8 cellular contexts compared by ENCODE assay signal in the genomic region with DNA sequence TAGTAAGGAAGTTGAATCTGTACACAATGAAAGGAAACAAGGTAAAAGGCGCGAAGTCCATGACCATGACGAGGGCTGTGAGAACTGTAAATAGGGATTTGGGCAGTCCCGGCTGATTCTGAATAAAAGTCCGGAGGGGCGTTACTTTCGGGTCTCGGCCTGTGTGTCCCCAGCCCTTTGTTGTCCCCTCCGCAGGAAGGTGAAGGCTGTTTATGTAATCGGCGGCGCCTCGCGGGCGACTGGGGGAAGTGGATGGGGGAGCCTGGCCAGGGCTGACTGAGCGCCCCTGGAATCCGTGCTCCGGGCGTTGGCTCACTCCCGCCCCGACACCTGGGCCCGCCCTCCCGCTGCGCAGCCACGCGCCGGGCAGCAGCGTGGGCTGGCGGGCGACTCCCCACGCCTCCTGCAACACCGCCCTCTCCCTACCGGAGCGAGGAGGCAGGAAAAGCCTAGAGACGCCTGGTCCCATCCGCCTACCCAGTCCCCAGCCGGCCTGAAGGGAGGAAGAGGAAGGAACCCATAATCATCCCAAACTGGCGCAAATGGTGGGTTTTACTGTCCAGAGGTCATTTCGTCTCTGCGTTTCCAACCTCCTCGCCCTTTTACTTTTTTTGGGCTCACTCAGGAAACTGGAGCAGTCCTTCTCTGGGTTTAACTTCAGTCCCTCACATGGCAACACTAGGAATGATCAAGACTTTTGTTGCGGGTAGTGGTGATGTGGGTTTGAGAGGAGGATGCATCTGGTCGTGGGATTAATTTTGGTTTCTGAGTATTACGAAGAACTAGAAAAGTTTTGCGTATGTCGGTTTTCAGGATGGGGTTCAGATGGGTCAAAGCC. TPM values are rescaled to one million over a fixed set of nuclear protein-coding genes. Genes with fewer than 3 reads are reported as not detected.
DNase-seq lines count a peak whose midpoint lies in the region; ATAC-seq, FAIRE-seq and TF ChIP-seq lines count a peak whose summit lies in the region.

No MANE protein-coding gene starts in this region.

- 0 out of 3 replicates have a peak, but pooled peaks have one; percentile 2 for ATAC-seq in GM12878

- no peaks in the 10 kb centered on the region for H3K9me3 ChIP-seq in Caco-2
- no peaks in the 10 kb centered on the region for H3K9me3 ChIP-seq in GM12878 (replicated peaks; ENCODE audit: control insufficient read depth, insufficient read depth, low read length)
- no peaks in the 10 kb centered on the region for H3K9me3 ChIP-seq in stomach

- POLR2A ChIA-PET in Caco-2 (lab: Charles Lee) (interaction anchor here (1.6 kb wide), 1 partner anchor 40 kb away, joined by 8 read pairs; the partner anchor contains the start of gene POLR1H), GM12878 (lab: Charles Lee) (interaction anchor here (1.6 kb wide), 1 partner anchor 24 kb away, joined by 4 read pairs; no protein-coding TSS in a partner anchor)

- H3K4me1 ChIP-seq in Caco-2 (peaks cover 39% of the 10 kb centered on the region), GM12878 (ENCODE audit: control insufficient read depth, insufficient read depth, low read length) (peaks cover 19% of the 10 kb centered on the region), stomach (peaks cover 30 to 56% (median 38%) of the 10 kb centered on the region in 4 donors)

- TF ChIP-seq CTCF in Caco-2 (IDR thresholded peaks at IDR 0.05; ENCODE audit: insufficient read depth in 1 of 2, low read depth in 1 of 2, low read length in 1 of 2, severe bottlenecking in 1 of 2, unreplicated experiment in 1 of 2) = no peak
- no peak for TF ChIP-seq CTCF in GM12878 (IDR thresholded peaks at IDR 0.05 in 2 of 3, conservative IDR thresholded peaks at IDR 0.05 in 1 of 3; ENCODE audit: control insufficient read depth in 2 of 3, extremely low read depth in 1 of 3, insufficient read depth in 1 of 3, low read depth in 3 of 3, low read length in 3 of 3)
- peak in 1 of 7 experiments; percentile 14 for TF ChIP-seq CTCF in stomach (IDR thresholded peaks at IDR 0.05)

- FAIRE-seq in GM12878 (lab: Jason Lieb, UNC) = peak; percentile 61

- SMC1A ChIA-PET in GM12878 (lab: Charles Lee; ENCODE audit: uncharacterized antibody, unreplicated experiment) = interaction anchor here (16.6 kb wide), 1 partner anchor 30 kb away, joined by 647 read pairs; the partner anchor contains the start of gene TRIM40

- H3K9me3 Mint-ChIP-seq in Caco-2 (ENCODE audit: unreplicated experiment) = no peaks in the 10 kb centered on the region

- no peaks in the 10 kb centered on the region for H3K79me2 ChIP-seq in GM12878 (ENCODE audit: control insufficient read depth, insufficient read depth, low read length)

- TF ChIP-seq POLR2A in GM12878 (IDR thresholded peaks at IDR 0.05; ENCODE audit: low read depth, low read length) = no peak
- no peak for TF ChIP-seq POLR2A in stomach (IDR thresholded peaks at IDR 0.05)

- peak; percentile 71 to 74 for DNase-seq in Caco-2
- peak; percentile 54 for DNase-seq in MV-4-11 (lab: John Stamatoyannopoulos, UW)
- no peak for DNase-seq in GM12878 (ENCODE audit: low read depth, low spot score)
- peak; percentile 48 for DNase-seq in left kidney (ENCODE audit: low read depth, low spot score)
- peak; percentile 76 for DNase-seq in stomach
- no peak for DNase-seq in HuH-7 (ENCODE audit: low spot score)
- DNase-seq in NCI-H510A treated with DMSO at 0.1 percent for 48 hours (lab: John Stamatoyannopoulos, UW) = no peak
- DNase-seq in NCI-H2196 treated with DMSO at 0.1 percent for 48 hours (lab: John Stamatoyannopoulos, UW; ENCODE audit: unreplicated experiment) = no peak

- H3K27me3 ChIP-seq in Caco-2 (replicated peaks; ENCODE audit: control insufficient read depth, insufficient read depth, low read length) (no peaks in the 10 kb centered on the region), GM12878 (replicated peaks in 1 of 2; ENCODE audit: control insufficient read depth in 2 of 2, insufficient read depth in 2 of 2, low read length in 1 of 2) (peaks cover 12 to 27% of the 10 kb centered on the region in 2 experiments), stomach (peaks cover 1 to 81% (median 13%) of the 10 kb centered on the region in 3 donors)

- no peak overlapping the region for H3K9ac ChIP-seq in GM12878 (ENCODE audit: control insufficient read depth, insufficient read depth, low read length)

- peak overlapping the region; percentile 72 for H3K4me2 ChIP-seq in GM12878 (ENCODE audit: control insufficient read depth, insufficient read depth)

- H3K27me3 Mint-ChIP-seq in Caco-2 (ENCODE audit: insufficient read depth, unreplicated experiment) = no peaks in the 10 kb centered on the region

- no TSS peak for BruUV-seq in Caco-2 (replicated peaks; lab: Mats Ljungman, UMichigan)
- BruUV-seq in GM12878 (replicated peaks; lab: Mats Ljungman, UMichigan) = no TSS peak

- intact Hi-C loops in Caco-2 (cut with micrococcal nuclease; ENCODE audit: unreplicated experiment) = loop anchor here (2.0 kb wide), 1 partner anchor 34 kb away; the partner anchor contains the start of gene PPP1R11
- intact Hi-C loops in GM12878 (cut with micrococcal nuclease; ENCODE audit: unreplicated experiment) = no loop called here
- intact Hi-C loops in stomach (cut with DNase I; ENCODE audit: low total_unique reads) = no loop called here

- RAD21 ChIA-PET in GM12878 (lab: Charles Lee; ENCODE audit: unreplicated experiment) = interaction anchor here (1.3 to 9.0 kb wide), 5 partner anchors 25 to 132 kb away, joined by 3 to 333 read pairs (median 38); partner anchors contain the start of genes PPP1R11 and TRIM40

- WGBS in GM12878 (ENCODE audit: insufficient coverage, insufficient replicate concordance, low lambda C conversion rate, missing lambda C conversion rate) = under 1% methylated on average over 39 of the region's 46 CpGs
- WGBS in stomach, 5 donors = 1 to 3% (median 2%) methylated on average over 32 to 46 of the region's 46 CpGs

- H2AFZ ChIP-seq in GM12878 (ENCODE audit: control insufficient read depth, low read depth, low read length) = no peak overlapping the region

- H3K36me3 ChIP-seq in Caco-2 (ENCODE audit: control insufficient read depth, insufficient read depth, low read length) (no peaks in the 10 kb centered on the region), GM12878 (ENCODE audit: control insufficient read depth in 2 of 2, insufficient read depth in 2 of 2, low read length in 1 of 2) (no peaks in the 10 kb centered on the region), stomach (no peaks in the 10 kb centered on the region)

- in situ Hi-C loops in GM12878 (cut with MboI) = no loop called here

- TF ChIP-seq EP300 in GM12878 (IDR thresholded peaks at IDR 0.05; ENCODE audit: borderline replicate concordance in 1 of 2, control insufficient read depth in 1 of 2, low read depth in 2 of 2, low read length in 2 of 2) (no peak), stomach (IDR thresholded peaks at IDR 0.05) (no peak)

- no peaks in the 10 kb centered on the region for H4K20me1 ChIP-seq in GM12878 (ENCODE audit: control insufficient read depth, insufficient read depth)

- H3K27ac Mint-ChIP-seq in Caco-2 (ENCODE audit: unreplicated experiment) = peak overlapping the region; percentile 69

- peak overlapping the region; percentile 89 for H3K4me3 Mint-ChIP-seq in Caco-2 (ENCODE audit: unreplicated experiment)

- H3K4me1 Mint-ChIP-seq in Caco-2 (ENCODE audit: low read depth, unreplicated experiment) = peaks cover 40% of the 10 kb centered on the region

- TF ChIP-seq RAD21 in GM12878 (IDR thresholded peaks at IDR 0.05; ENCODE audit: insufficient read depth, low read depth, low read length) = no peak

- peak overlapping the region; percentile 34 for H3K4me3 ChIP-seq in Caco-2 (ENCODE audit: low read depth, low read length)
- H3K4me3 ChIP-seq in GM12878 = no peak overlapping the region
- peak overlapping the region; percentile 39 to 50 (median 48) for H3K4me3 ChIP-seq in stomach

- CTCF ChIA-PET in Caco-2 (lab: Charles Lee) = interaction anchor here (1.3 to 5.9 kb wide), 3 partner anchors 9 to 451 kb away, joined by 3 to 236 read pairs (median 4); partner anchors contain the start of gene TRIM40
- CTCF ChIA-PET in GM12878 (lab: Yijun Ruan, JAX) = interaction anchor here (0.6 to 6.6 kb wide), 11 partner anchors 9 to 453 kb away, joined by 3 to 561 read pairs (median 4); partner anchors contain the start of genes TRIM31 and TRIM40

- H3K36me3 Mint-ChIP-seq in Caco-2 (ENCODE audit: insufficient read depth, unreplicated experiment) = no peaks in the 10 kb centered on the region

- H3K27ac ChIP-seq in GM12878 (ENCODE audit: control insufficient read depth, insufficient read depth) (no peak overlapping the region), stomach (peak overlapping the region; percentile 73 to 82 (median 80))

RNA-seq across cellular contexts. Expression of gene TRIM31, which starts 12.1 kb away (rescaled TPM):
- 0.70 and 0.74 TPM in 2 replicates for total RNA-seq in Caco-2 (2022)
- total RNA-seq in GM12878 (2013; cell fraction: nucleolus; rRNA removed) = 8.0 and 9.0 TPM in 2 replicates
- 0.11 and 0.22 TPM in 2 replicates for total RNA-seq in GM12878 (2014; rRNA removed)
- 0.09 and 0.31 TPM in 2 replicates for total RNA-seq in GM12878 (2014; rRNA removed; fragmentation: Illumina TruSeq; extraction: Trizol)
- 0.18 and 0.35 TPM in 2 replicates for total RNA-seq in GM12878 (2021)
- polyA plus RNA-seq in GM12878 (2011; ENCODE audit: low read depth) = 0.66 TPM
- polyA plus RNA-seq in GM12878 (2011; rRNA removed) = 17.4 and 20.5 TPM in 2 replicates
- 14.1 and 18.0 TPM in 2 replicates for polyA plus RNA-seq in GM12878 (2011; cell fraction: cytosol; rRNA removed)
- 34.8 and 44.5 TPM in 2 replicates for polyA plus RNA-seq in GM12878 (2011; cell fraction: nucleus; rRNA removed)
- 0.13 and 0.16 TPM in 2 replicates for polyA plus RNA-seq in GM12878 (2012)
- polyA plus RNA-seq in GM12878 (2014; fragmentation: Illumina TruSeq; extraction: Trizol) = 0.47 and 0.57 TPM in 2 replicates
- polyA plus RNA-seq in GM12878 (2014; fragmentation: Nextera tagmentation; extraction: Ambion mirVana) = under 1 TPM in 1 of 2 experiments, not detected in 1; 0.09 TPM
- polyA plus RNA-seq in GM12878 (2014; rRNA removed) = 0.33 and 0.41 TPM in 2 replicates
- polyA plus RNA-seq in GM12878 (2016; fragmentation: Nextera tagmentation; extraction: Ambion mirVana) = not detected
- polyA minus RNA-seq in GM12878 (2011; rRNA and poly(A)+ RNA removed) = 14.7 and 16.4 TPM in 2 replicates
- polyA minus RNA-seq in GM12878 (2011; cell fraction: cytosol; rRNA and poly(A)+ RNA removed) = 5.8 and 7.5 TPM in 2 replicates
- polyA minus RNA-seq in GM12878 (2011; cell fraction: nucleus; rRNA and poly(A)+ RNA removed) = 12.8 and 13.3 TPM in 2 replicates
- 10 to 100 TPM in 2 of 5 donors, 1 to 10 TPM in 1, not detected in 2; 4.6 to 12.3 (median 11.0) TPM for total RNA-seq in stomach
- 10 to 100 TPM in 1 of 3 donors, 1 to 10 TPM in 2; 1.2 to 52.2 (median 4.3) TPM for polyA plus RNA-seq in stomach

RNA-seq across cellular contexts. Expression of gene RNF39, which starts 25.2 kb away (rescaled TPM):
- total RNA-seq in Caco-2 (2022) (0.23 and 0.37 TPM in 2 replicates), GM12878 (2014; rRNA removed) (not detected in 2 replicates), GM12878 (2014; rRNA removed; fragmentation: Illumina TruSeq; extraction: Trizol) (not detected in 2 replicates), GM12878 (2021) (not detected in 2 replicates), stomach (10 to 100 TPM in 1 of 5 donors, 1 to 10 TPM in 1, under 1 TPM in 1, not detected in 2; 0.18 to 13.5 (median 7.1) TPM)
- total RNA-seq in GM12878 (2013; cell fraction: nucleolus; rRNA removed) = not detected in 2 replicates
- polyA plus RNA-seq in GM12878 (2011; ENCODE audit: low read depth) = 0.25 TPM
- polyA plus RNA-seq in GM12878 (2011; rRNA removed) (not detected in 2 replicates), GM12878 (2014; fragmentation: Illumina TruSeq; extraction: Trizol) (not detected in 2 replicates), GM12878 (2014; fragmentation: Nextera tagmentation; extraction: Ambion mirVana) (not detected), GM12878 (2014; rRNA removed) (0.04 TPM in 1 of 2 replicates, not detected in the other), GM12878 (2016; fragmentation: Nextera tagmentation; extraction: Ambion mirVana) (under 1 TPM in 1 of 2 experiments, not detected in 1; 0.11 TPM), stomach (1 to 10 TPM; 2.4 to 3.4 (median 3.2) TPM)
- not detected in 2 replicates for polyA plus RNA-seq in GM12878 (2011; cell fraction: cytosol; rRNA removed)
- not detected in 2 replicates for polyA plus RNA-seq in GM12878 (2011; cell fraction: nucleus; rRNA removed)
- 0.31 and 0.50 TPM in 2 replicates for polyA plus RNA-seq in GM12878 (2012)
- polyA minus RNA-seq in GM12878 (2011; rRNA and poly(A)+ RNA removed) = not detected in 2 replicates
- polyA minus RNA-seq in GM12878 (2011; cell fraction: cytosol; rRNA and poly(A)+ RNA removed) = not detected in 2 replicates
- not detected in 2 replicates for polyA minus RNA-seq in GM12878 (2011; cell fraction: nucleus; rRNA and poly(A)+ RNA removed)

RNA-seq across cellular contexts. Expression of gene PPP1R11, which starts 33.8 kb away (rescaled TPM):
- total RNA-seq in Caco-2 (2022) = 35.5 and 35.6 TPM in 2 replicates
- total RNA-seq in GM12878 (2013; cell fraction: nucleolus; rRNA removed) = 8.2 and 10.4 TPM in 2 replicates
- 27.4 and 32.9 TPM in 2 replicates for total RNA-seq in GM12878 (2014; rRNA removed)
- 24.3 and 27.8 TPM in 2 replicates for total RNA-seq in GM12878 (2014; rRNA removed; fragmentation: Illumina TruSeq; extraction: Trizol)
- total RNA-seq in GM12878 (2021) = 28.7 and 28.8 TPM in 2 replicates
- 19.9 TPM for polyA plus RNA-seq in GM12878 (2011; ENCODE audit: low read depth)
- polyA plus RNA-seq in GM12878 (2011; rRNA removed) = 48.0 and 56.1 TPM in 2 replicates
- polyA plus RNA-seq in GM12878 (2011; cell fraction: cytosol; rRNA removed) = 40.0 and 49.5 TPM in 2 replicates
- polyA plus RNA-seq in GM12878 (2011; cell fraction: nucleus; rRNA removed) = 22.5 and 26.5 TPM in 2 replicates
- polyA plus RNA-seq in GM12878 (2012) = 26.6 and 30.0 TPM in 2 replicates
- polyA plus RNA-seq in GM12878 (2014; fragmentation: Illumina TruSeq; extraction: Trizol) = 48.9 and 54.3 TPM in 2 replicates
- 10 to 100 TPM; 12.6 to 13.4 TPM for polyA plus RNA-seq in GM12878 (2014; fragmentation: Nextera tagmentation; extraction: Ambion mirVana)
- 33.5 and 38.2 TPM in 2 replicates for polyA plus RNA-seq in GM12878 (2014; rRNA removed)
- polyA plus RNA-seq in GM12878 (2016; fragmentation: Nextera tagmentation; extraction: Ambion mirVana) = 10 to 100 TPM; 46.2 TPM
- polyA minus RNA-seq in GM12878 (2011; rRNA and poly(A)+ RNA removed) = 20.4 and 27.6 TPM in 2 replicates
- polyA minus RNA-seq in GM12878 (2011; cell fraction: cytosol; rRNA and poly(A)+ RNA removed) = 9.2 and 12.0 TPM in 2 replicates
- polyA minus RNA-seq in GM12878 (2011; cell fraction: nucleus; rRNA and poly(A)+ RNA removed) = 8.3 and 10.7 TPM in 2 replicates
- total RNA-seq in stomach = 100 to 1,000 TPM in 1 of 5 donors, 10 to 100 TPM in 3, 1 to 10 TPM in 1; 1.2 to 141 (median 30.4) TPM
- 100 to 1,000 TPM in 1 of 3 donors, 10 to 100 TPM in 2; 67.8 to 106 (median 69.7) TPM for polyA plus RNA-seq in stomach

RNA-seq across cellular contexts. Expression of gene TRIM40, which starts 35.1 kb away (rescaled TPM):
- total RNA-seq in Caco-2 (2022) (not detected in 2 replicates), GM12878 (2014; rRNA removed) (0.05 TPM in 1 of 2 replicates, not detected in the other), GM12878 (2014; rRNA removed; fragmentation: Illumina TruSeq; extraction: Trizol) (not detected in 2 replicates), GM12878 (2021) (not detected in 2 replicates), stomach (not detected)
- total RNA-seq in GM12878 (2013; cell fraction: nucleolus; rRNA removed) = not detected in 2 replicates
- not detected for polyA plus RNA-seq in GM12878 (2011; ENCODE audit: low read depth)
- polyA plus RNA-seq in GM12878 (2011; rRNA removed) (not detected in 2 replicates), GM12878 (2014; fragmentation: Illumina TruSeq; extraction: Trizol) (not detected in 2 replicates), GM12878 (2014; fragmentation: Nextera tagmentation; extraction: Ambion mirVana) (not detected), GM12878 (2014; rRNA removed) (not detected in 2 replicates), GM12878 (2016; fragmentation: Nextera tagmentation; extraction: Ambion mirVana) (not detected), stomach (not detected)
- polyA plus RNA-seq in GM12878 (2011; cell fraction: cytosol; rRNA removed) = not detected in 2 replicates
- not detected in 2 replicates for polyA plus RNA-seq in GM12878 (2011; cell fraction: nucleus; rRNA removed)
- polyA plus RNA-seq in GM12878 (2012) = not detected in 2 replicates
- not detected in 2 replicates for polyA minus RNA-seq in GM12878 (2011; rRNA and poly(A)+ RNA removed)
- polyA minus RNA-seq in GM12878 (2011; cell fraction: cytosol; rRNA and poly(A)+ RNA removed) = not detected in 2 replicates
- not detected in 2 replicates for polyA minus RNA-seq in GM12878 (2011; cell fraction: nucleus; rRNA and poly(A)+ RNA removed)

RNA-seq across cellular contexts. Expression of gene POLR1H, which starts 39.7 kb away (rescaled TPM):
- total RNA-seq in Caco-2 (2022) (26.1 and 27.6 TPM in 2 replicates), GM12878 (2014; rRNA removed) (61.9 and 66.5 TPM in 2 replicates), GM12878 (2014; rRNA removed; fragmentation: Illumina TruSeq; extraction: Trizol) (62.7 and 63.0 TPM in 2 replicates), GM12878 (2021) (47.4 and 50.6 TPM in 2 replicates), stomach (10 to 100 TPM in 3 of 5 donors, 1 to 10 TPM in 2; 4.1 to 44.2 (median 21.7) TPM)
- 8.0 and 8.2 TPM in 2 replicates for total RNA-seq in GM12878 (2013; cell fraction: nucleolus; rRNA removed)
- 29.7 TPM for polyA plus RNA-seq in GM12878 (2011; ENCODE audit: low read depth)
- polyA plus RNA-seq in GM12878 (2011; rRNA removed) (60.5 and 88.9 TPM in 2 replicates), GM12878 (2014; fragmentation: Illumina TruSeq; extraction: Trizol) (30.7 and 54.0 TPM in 2 replicates), GM12878 (2014; fragmentation: Nextera tagmentation; extraction: Ambion mirVana) (100 to 1,000 TPM; 154 to 160 TPM), GM12878 (2014; rRNA removed) (59.9 and 67.5 TPM in 2 replicates), GM12878 (2016; fragmentation: Nextera tagmentation; extraction: Ambion mirVana) (100 to 1,000 TPM in 1 of 2 experiments, 10 to 100 TPM in 1; 99.5 to 108 TPM), stomach (10 to 100 TPM; 36.0 to 65.1 (median 52.3) TPM)
- 97.4 and 113 TPM in 2 replicates for polyA plus RNA-seq in GM12878 (2011; cell fraction: cytosol; rRNA removed)
- polyA plus RNA-seq in GM12878 (2011; cell fraction: nucleus; rRNA removed) = 67.2 and 79.1 TPM in 2 replicates
- polyA plus RNA-seq in GM12878 (2012) = 44.1 and 52.3 TPM in 2 replicates
- polyA minus RNA-seq in GM12878 (2011; rRNA and poly(A)+ RNA removed) = 29.6 and 32.1 TPM in 2 replicates
- polyA minus RNA-seq in GM12878 (2011; cell fraction: cytosol; rRNA and poly(A)+ RNA removed) = 4.9 and 5.8 TPM in 2 replicates
- polyA minus RNA-seq in GM12878 (2011; cell fraction: nucleus; rRNA and poly(A)+ RNA removed) = 10.9 and 13.3 TPM in 2 replicates

Comparison
In these comparisons a context has a peak if more than half of its experiments do, and no peak if none do; other contexts are left out.
1. DNase-seq: peak in Caco-2 (2 of 2), MV-4-11 (single experiment), left kidney (single experiment) and stomach (single experiment); none in GM12878 (single experiment), HuH-7 (single experiment), NCI-H510A treated with DMSO at 0.1 percent for 48 hours (single experiment) and NCI-H2196 treated with DMSO at 0.1 percent for 48 hours (single experiment).